In genomic region chr1:182227864-182228547, GRCh38 we compare ENCODE assay signal across 23 cellular contexts.
A peak's percentile ranks its signal among the peaks of the same experiment; 100 is the strongest.
DNase-seq lines count a peak whose midpoint lies in the region; ATAC-seq, FAIRE-seq and TF ChIP-seq lines count a peak whose summit lies in the region.
"Had no signal": no experiment of that assay in that cellular context is flagged by ENCODE, and none has a peak within 500 bp of the region (broad histone marks: within the 10 kb centered on the region; RNA-seq: fewer than 3 reads in every experiment).

No MANE protein-coding gene starts in this region.

- no TSS peak for BruUV-seq in PC-9 (replicated peaks; lab: Mats Ljungman, UMichigan)

- no peaks in the 10 kb centered on the region for H4K20me1 ChIP-seq in PC-9 (ENCODE audit: insufficient read depth)

- peak overlapping the region; percentile 2; the same call in 1 of the 2 replicates for H3K4me3 ChIP-seq in PC-9
- no peak overlapping the region for H3K4me3 ChIP-seq in mucosa of descending colon
- no peak overlapping the region for H3K4me3 ChIP-seq in tibial artery
- H3K4me3 ChIP-seq: smooth muscle cell had no signal

- H3K79me2 ChIP-seq in PC-9 (ENCODE audit: low read depth) = no peaks in the 10 kb centered on the region

- peak overlapping the region; percentile 55 for H2AFZ ChIP-seq in PC-9

- H3K9me3 ChIP-seq in PC-9 (ENCODE audit: insufficient read depth, low read depth) (no peaks in the 10 kb centered on the region), mucosa of descending colon (no peaks in the 10 kb centered on the region), tibial artery (peaks cover 0 to 6% (median 0%) of the 10 kb centered on the region in 3 donors)

- POLR2A ChIA-PET in PC-9 (lab: Charles Lee; ENCODE audit: unreplicated experiment) = interaction anchor here (0.7 kb wide), 1 partner anchor 47 kb away, joined by 6 read pairs; no protein-coding TSS in a partner anchor

- FAIRE-seq in D721Med (lab: Jason Lieb, UNC) = peak; percentile 60
- FAIRE-seq: frontal cortex had no signal

- peaks cover 27% of the 10 kb centered on the region for H3K4me1 ChIP-seq in PC-9 (replicated peaks; ENCODE audit: insufficient read depth)
- H3K4me1 ChIP-seq in mucosa of descending colon (ENCODE audit: low read depth) = no peaks in the 10 kb centered on the region
- no peaks in the 10 kb centered on the region for H3K4me1 ChIP-seq in tibial artery

- peak; percentile 84 for ATAC-seq in mucosa of descending colon
- ATAC-seq in left ventricle myocardium superior = no peak
- ATAC-seq: SK-N-SH treated with all-trans-retinoic acid at 6 μM for 48 hours had no signal

- H3K27me3 ChIP-seq in PC-9 (ENCODE audit: insufficient read depth, low read depth) = no peaks in the 10 kb centered on the region
- H3K27me3 ChIP-seq in tibial artery = no peaks in the 10 kb centered on the region

- H3F3A ChIP-seq in PC-9 (ENCODE audit: insufficient read depth, low read depth) = peaks cover 5% of the 10 kb centered on the region

- H3K9me2 ChIP-seq in PC-9 (ENCODE audit: insufficient read depth) = no peaks in the 10 kb centered on the region

- peak overlapping the region; percentile 38; the same call in 1 of the 2 replicates for H3K4me2 ChIP-seq in PC-9
- H3K4me2 ChIP-seq: smooth muscle cell had no signal

- DNase-seq in D721Med (ENCODE audit: insufficient read length, low spot score) = no peak
- DNase-seq in NCI-H2029 (lab: John Stamatoyannopoulos, UW) = peak; percentile 81
- peak; percentile 15 to 58 for DNase-seq in PC-9
- DNase-seq in mucosa of descending colon = no peak
- DNase-seq in left ventricle myocardium superior = no peak
- DNase-seq in tibial artery = no peak
- no peak for DNase-seq in T1000 (lab: John Stamatoyannopoulos, UW)
- no peak for DNase-seq in activated CD4-positive, alpha-beta T cell treated with anti-CD3 and anti-CD28 coated beads, Interleukin-2, amount 50 U/mL, for 4 hours
- DNase-seq: activated CD4-positive, CD25-positive, alpha-beta regulatory T cell treated with anti-CD3 and anti-CD28 coated beads, Interleukin-2, amount 50 U/mL, for 72 hours; activated naive CD8-positive, alpha-beta T cell treated with anti-CD3 and anti-CD28 coated beads for 36 hours; C1 segment of cervical spinal cord; hypothalamus; islet precursor cell; mesenchymal stem cell; nephron progenitor cell; posterior cingulate gyrus; RPMI8226; stimulated activated CD4-positive, alpha-beta T cell treated with anti-CD3 and anti-CD28 coated beads, Interleukin-4, amount 100 ng/mL, for 24 hours had no signal

- H3K36me3 ChIP-seq in PC-9 (ENCODE audit: low read depth) (no peaks in the 10 kb centered on the region), mucosa of descending colon (ENCODE audit: low read depth) (no peaks in the 10 kb centered on the region), tibial artery (no peaks in the 10 kb centered on the region)

- TF ChIP-seq CTCF in D721Med (IDR thresholded peaks at IDR 0.05; ENCODE audit: insufficient read depth, missing control alignments) = no peak
- TF ChIP-seq CTCF in PC-9 (conservative IDR thresholded peaks at IDR 0.05) = no peak
- TF ChIP-seq CTCF in mucosa of descending colon (IDR thresholded peaks at IDR 0.05) = no peak
- TF ChIP-seq CTCF in tibial artery (IDR thresholded peaks at IDR 0.05) = no peak

- intact Hi-C loops in PC-9 (cut with micrococcal nuclease; ENCODE audit: unreplicated experiment) (loop anchor here (1.0 to 2.0 kb wide), 2 partner anchors 47 to 163 kb away; partner anchors contain the start of gene GLUL), mucosa of descending colon (cut with DNase I, micrococcal nuclease) (no loop called here), left ventricle myocardium superior (cut with micrococcal nuclease) (no loop called here), tibial artery (cut with DNase I; ENCODE audit: low total_unique reads) (no loop called here)

- CTCF ChIA-PET in PC-9 (lab: Charles Lee) = interaction anchor here (0.5 kb wide), 1 partner anchor 81 kb away, joined by 7 read pairs; no protein-coding TSS in a partner anchor

- H3K27ac ChIP-seq in PC-9 = no peak overlapping the region
- H3K27ac ChIP-seq in tibial artery = no peak overlapping the region
- H3K27ac ChIP-seq: epithelial cell of prostate, HL-60 had no signal

Comparison
In these comparisons a context has a peak if more than half of its experiments do, and no peak if none do; other contexts are left out.
1. DNase-seq: peak in NCI-H2029 (single experiment) and PC-9 (2 of 2); none in D721Med (single experiment), mucosa of descending colon (0 of 3), left ventricle myocardium superior (single experiment), tibial artery (0 of 2), T1000 (single experiment) and activated CD4-positive, alpha-beta T cell treated with anti-CD3 and anti-CD28 coated beads, Interleukin-2, amount 50 U/mL, for 4 hours (0 of 2).